In the genomic region with DNA sequence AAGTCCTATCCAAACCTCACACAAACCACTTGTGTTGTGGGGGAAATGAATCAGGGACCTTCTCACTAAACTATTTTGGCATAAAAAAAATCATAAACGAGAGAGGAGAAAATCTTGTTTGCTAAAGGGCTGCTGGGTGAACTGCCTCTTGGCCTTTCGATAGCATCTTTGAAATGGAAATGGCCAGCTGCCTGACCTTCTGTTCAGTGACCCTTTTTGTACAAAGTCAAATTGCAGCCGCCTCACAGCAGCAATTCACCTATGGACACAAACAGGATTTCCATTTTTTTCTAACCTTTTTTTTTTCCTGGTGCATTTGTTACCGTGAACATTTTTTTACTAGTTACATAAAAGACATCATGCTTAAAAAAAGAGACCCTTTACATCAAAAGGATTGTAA, we compare ENCODE assay signal across 28 cellular contexts.
"Had no signal": no experiment of that assay in that cellular context is flagged by ENCODE, and none has a peak within 500 bp of the region (broad histone marks: within the 10 kb centered on the region; RNA-seq: fewer than 3 reads in every experiment).

No MANE protein-coding gene starts in this region.

- H3K27me3 ChIP-seq: hepatocyte, pancreas, sigmoid colon, upper lobe of right lung had no signal

- H3K4me2 ChIP-seq: hepatocyte had no signal

- H3K36me3 Mint-ChIP-seq: naive B cell; natural killer cell; stimulated activated effector memory CD8-positive, alpha-beta T cell treated with anti-CD3 and anti-CD28 coated beads, Interleukin-12 subunit alpha, Interleukin-12 subunit beta, amount 100 ng/mL, for 72 hours had no signal

- H3K27ac ChIP-seq: heart right ventricle, hepatocyte, lower lobe of right lung, pancreas, prostate gland, sigmoid colon, spleen, suprapubic skin, thoracic aorta, tibial artery, upper lobe of right lung had no signal

- H3K4me3 Mint-ChIP-seq: naive B cell; natural killer cell; stimulated activated effector memory CD8-positive, alpha-beta T cell treated with anti-CD3 and anti-CD28 coated beads, Interleukin-12 subunit alpha, Interleukin-12 subunit beta, amount 100 ng/mL, for 72 hours; stimulated activated naive CD8-positive, alpha-beta T cell treated with anti-CD3 and anti-CD28 coated beads, Interleukin-15, Interleukin-2, amounts not matched to agents 100 ng/mL and 50 ng/mL, for 24 hours had no signal

- H3K9me3 ChIP-seq: heart right ventricle, lower lobe of right lung, pancreas, prostate gland, sigmoid colon, spleen, suprapubic skin, thoracic aorta, tibial artery, upper lobe of right lung had no signal

- H3K4me1 ChIP-seq: heart right ventricle, lower lobe of right lung, pancreas, prostate gland, sigmoid colon, spleen, suprapubic skin, tibial artery, upper lobe of right lung had no signal

- H3K9me3 Mint-ChIP-seq: nephron progenitor cell; stimulated activated effector memory CD8-positive, alpha-beta T cell treated with anti-CD3 and anti-CD28 coated beads, Interleukin-12 subunit alpha, Interleukin-12 subunit beta, amount 100 ng/mL, for 72 hours; stimulated activated naive CD8-positive, alpha-beta T cell treated with anti-CD3 and anti-CD28 coated beads, Interleukin-15, Interleukin-2, amounts not matched to agents 100 ng/mL and 50 ng/mL, for 24 hours had no signal

- H2AFZ ChIP-seq: hepatocyte had no signal

- H3K27ac Mint-ChIP-seq: natural killer cell; stimulated activated effector memory CD8-positive, alpha-beta T cell treated with anti-CD3 and anti-CD28 coated beads, Interleukin-12 subunit alpha, Interleukin-12 subunit beta, amount 100 ng/mL, for 72 hours; stimulated activated naive CD8-positive, alpha-beta T cell treated with anti-CD3 and anti-CD28 coated beads, Interleukin-15, Interleukin-2, amounts not matched to agents 100 ng/mL and 50 ng/mL, for 24 hours had no signal

- ATAC-seq: heart right ventricle; left ventricle myocardium superior; lower lobe of right lung; natural killer cell; pancreas; right cardiac atrium; stimulated activated effector memory CD8-positive, alpha-beta T cell treated with anti-CD3 and anti-CD28 coated beads, Interleukin-12 subunit alpha, Interleukin-12 subunit beta, amount 100 ng/mL, for 72 hours; upper lobe of right lung had no signal

- DNase-seq: heart right ventricle; islet precursor cell; left ventricle myocardium superior; lower lobe of right lung; mammary epithelial cell; mesenchymal stem cell; naive B cell; natural killer cell; nephron progenitor cell; nucleus accumbens; pancreas; posterior cingulate gyrus; retina; right cardiac atrium; sigmoid colon; small intestine; spleen; stimulated activated CD4-positive, alpha-beta T cell treated with anti-CD3 and anti-CD28 coated beads, Interleukin-4, amount 100 ng/mL, for 24 hours; stimulated activated naive CD4-positive, alpha-beta T cell; tibial artery; trophoblast cell; upper lobe of right lung had no signal

- H3K4me1 Mint-ChIP-seq: naive B cell; natural killer cell; stimulated activated effector memory CD8-positive, alpha-beta T cell treated with anti-CD3 and anti-CD28 coated beads, Interleukin-12 subunit alpha, Interleukin-12 subunit beta, amount 100 ng/mL, for 72 hours had no signal

- H3K79me2 ChIP-seq: hepatocyte had no signal

- H3K4me3 ChIP-seq: heart right ventricle, hepatocyte, lower lobe of right lung, pancreas, prostate gland, sigmoid colon, spleen, suprapubic skin, thoracic aorta, tibial artery, upper lobe of right lung had no signal

- H3K36me3 ChIP-seq: heart right ventricle, lower lobe of right lung, pancreas, prostate gland, sigmoid colon, spleen, suprapubic skin, thoracic aorta, tibial artery, upper lobe of right lung had no signal
